Comparison of ENCODE assay signal across 13 cellular contexts in the genomic region with DNA sequence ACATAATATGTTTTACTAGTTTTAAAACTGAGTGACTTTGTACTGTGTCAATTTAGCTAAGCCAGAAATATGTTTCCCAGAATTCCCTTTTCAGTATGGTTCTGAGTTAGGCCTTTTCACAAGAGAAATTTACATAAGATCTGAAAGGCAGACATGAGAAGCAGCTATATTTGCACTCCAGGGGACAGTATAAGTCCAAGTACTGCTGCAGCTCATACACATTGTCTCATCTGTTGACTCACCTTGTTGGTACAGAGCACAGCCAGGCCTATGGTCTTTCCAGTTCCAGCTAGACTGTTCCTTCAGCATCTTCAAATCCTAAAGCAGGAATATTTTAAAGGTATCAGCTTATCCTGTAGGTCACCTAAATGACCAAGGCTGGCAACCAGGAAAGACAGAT. TPM values are rescaled to one million over a fixed set of nuclear protein-coding genes. Genes with fewer than 3 reads are reported as not detected.
A peak's percentile ranks its signal among the peaks of the same experiment; 100 is the strongest.
DNase-seq lines count a peak whose midpoint lies in the region; ATAC-seq and TF ChIP-seq lines count a peak whose summit lies in the region.
"Had no signal": no experiment of that assay in that cellular context is flagged by ENCODE, and none has a peak within 500 bp of the region (broad histone marks: within the 10 kb centered on the region; RNA-seq: fewer than 3 reads in every experiment).

No MANE protein-coding gene starts in this region.

- intact Hi-C loops in Panc1 (cut with micrococcal nuclease; ENCODE audit: unreplicated experiment) = no loop called here

- DNase-seq in AG04450 (ENCODE audit: low read depth, low spot score) (peak; percentile 10), GM23248 (peak; percentile 86), Panc1 (ENCODE audit: low read depth, low spot score) (peak; percentile 17), fibroblast of pulmonary artery (ENCODE audit: low read depth) (peak; percentile 63), NCI-H2227 (lab: John Stamatoyannopoulos, UW; ENCODE audit: unreplicated experiment) (no peak), iPS-NIHi11 (ENCODE audit: low spot score) (no peak)
- DNase-seq: activated CD8-positive, alpha-beta memory T cell treated with anti-CD3 and anti-CD28 coated beads, Interleukin-2, amount 50 U/mL, for 48 hours; kidney; NCI-H774; stomach had no signal

- POLR2A ChIA-PET in AG04450 (lab: Yijun Ruan, JAX) = interaction anchor here (0.5 kb wide), 1 partner anchor 167 kb away, joined by 3 read pairs; no protein-coding TSS in a partner anchor
- POLR2A ChIA-PET in Panc1 (lab: Charles Lee) = no interaction called here

- no peak overlapping the region for H3K9ac ChIP-seq in GM23248

- no peak overlapping the region for H3K27ac ChIP-seq in AG04450 (ENCODE audit: low read depth, low read length)
- H3K27ac ChIP-seq in GM23248 = no peak overlapping the region
- no peak overlapping the region for H3K27ac ChIP-seq in Panc1 (ENCODE audit: low read length)
- H3K27ac ChIP-seq: stomach had no signal

- CTCF ChIA-PET in AG04450 (lab: Charles Lee) (interaction anchor here (0.7 to 2.0 kb wide), 5 partner anchors 14 to 321 kb away, joined by 3 to 16 read pairs (median 7); no protein-coding TSS in a partner anchor), Panc1 (lab: Charles Lee) (no interaction called here)

- no peak overlapping the region for H3K4me2 ChIP-seq in GM23248 (ENCODE audit: unreplicated experiment)

- H3K9me2 ChIP-seq in GM23248 (ENCODE audit: insufficient read depth) = no peaks in the 10 kb centered on the region

- H3K36me3 ChIP-seq in GM23248 (ENCODE audit: low read depth) (no peaks in the 10 kb centered on the region), Panc1 (ENCODE audit: control insufficient read depth, insufficient read depth, low read length) (no peaks in the 10 kb centered on the region; the same call in 1 of the 2 replicates)
- H3K36me3 ChIP-seq: stomach had no signal

- no peaks in the 10 kb centered on the region for H3K27me3 ChIP-seq in AG04450 (ENCODE audit: control insufficient read depth, insufficient read depth, low read length)
- no peaks in the 10 kb centered on the region for H3K27me3 ChIP-seq in GM23248 (replicated peaks; ENCODE audit: insufficient read depth)
- H3K27me3 ChIP-seq in Panc1 (ENCODE audit: control insufficient read depth, insufficient read depth, low read length) = no peaks in the 10 kb centered on the region
- H3K27me3 ChIP-seq: stomach had no signal

- H2AFZ ChIP-seq in GM23248 = no peak overlapping the region

- no peaks in the 10 kb centered on the region for H4K20me1 ChIP-seq in GM23248 (ENCODE audit: insufficient read depth)

- ATAC-seq in Panc1 = no peak
- ATAC-seq in GM21381 (IDR thresholded peaks at IDR 0.05; ENCODE audit: unreplicated experiment) = no peak
- no peak for ATAC-seq in GM18498 (IDR thresholded peaks at IDR 0.05; ENCODE audit: unreplicated experiment)

- H3K9me3 ChIP-seq in AG04450 (ENCODE audit: control insufficient read depth, insufficient read depth, low read length) = no peaks in the 10 kb centered on the region
- H3K9me3 ChIP-seq in GM23248 (ENCODE audit: low read depth) = no peaks in the 10 kb centered on the region
- H3K9me3 ChIP-seq in Panc1 (ENCODE audit: control insufficient read depth, insufficient read depth, low read depth, low read length) = no peaks in the 10 kb centered on the region
- H3K9me3 ChIP-seq: stomach had no signal

- in situ Hi-C loops in GM23248 (cut with MboI) (loop anchor here (5.0 kb wide), 1 partner anchor 268 kb away; no protein-coding TSS in a partner anchor), Panc1 (cut with HindIII; ENCODE audit: low pct_unique_long_range_greater_than_20kb, low sequenced_read_pairs) (no loop called here)

- H3F3A ChIP-seq in GM23248 (ENCODE audit: insufficient read depth) = 0 out of 2 replicates have a peak, but pooled peaks cover 5% of the 10 kb centered on the region

- TF ChIP-seq CTCF in AG04450 (IDR thresholded peaks at IDR 0.05; ENCODE audit: low read depth, low read length) (peak; percentile 58), Panc1 (IDR thresholded peaks at IDR 0.05) (peak; percentile 26; the same call in 1 of the 2 replicates), fibroblast of pulmonary artery (IDR thresholded peaks at IDR 0.05; ENCODE audit: low read length, missing control alignments) (peak; percentile 57)

- no peak overlapping the region for H3K4me3 ChIP-seq in AG04450 (ENCODE audit: low read depth, low read length)
- no peak overlapping the region for H3K4me3 ChIP-seq in GM23248
- no peak overlapping the region for H3K4me3 ChIP-seq in Panc1 (ENCODE audit: low read depth in 2 of 2, low read length in 2 of 2)
- no peak overlapping the region for H3K4me3 ChIP-seq in fibroblast of pulmonary artery (replicated peaks; ENCODE audit: low read depth, low read length)
- H3K4me3 ChIP-seq: stomach had no signal

- H3K4me1 ChIP-seq in GM23248 (ENCODE audit: insufficient read depth) (peaks cover 12% of the 10 kb centered on the region), Panc1 (ENCODE audit: control insufficient read depth, insufficient read depth, low read length) (no peaks in the 10 kb centered on the region)
- H3K4me1 ChIP-seq: stomach had no signal

- BruUV-seq in Panc1 (replicated peaks; lab: Mats Ljungman, UMichigan) = no TSS peak

- no peaks in the 10 kb centered on the region for H3K79me2 ChIP-seq in GM23248 (ENCODE audit: insufficient read depth)

RNA-seq across cellular contexts. Expression of gene BMP3, which starts 53.5 kb away (rescaled TPM):
- 0.11 and 0.15 TPM in 2 replicates for polyA plus RNA-seq in AG04450 (2011; rRNA removed)
- polyA minus RNA-seq in AG04450 (2011; rRNA and poly(A)+ RNA removed) = 0.09 and 0.13 TPM in 2 replicates
- under 0.01 and 0.11 TPM in 2 replicates for total RNA-seq in GM23248 (2014; rRNA removed; shearing (Covaris generic))
- not detected in 2 replicates for polyA plus RNA-seq in GM23248 (2016; fragmentation: Nextera tagmentation; extraction: Ambion mirVana)
- 0.08 TPM for total RNA-seq in Panc1 (2021; ENCODE audit: unreplicated experiment)
- 0.07 TPM for polyA plus RNA-seq in Panc1 (2012; ENCODE audit: insufficient read length)
- polyA plus RNA-seq: CD14-positive monocyte had no signal

Comparison
In these comparisons a context has a peak if more than half of its experiments do, and no peak if none do; other contexts are left out.
1. DNase-seq: peak in AG04450 (single experiment), GM23248 (single experiment), Panc1 (single experiment) and fibroblast of pulmonary artery (single experiment); none in NCI-H2227 (single experiment) and iPS-NIHi11 (single experiment).
2. Peak in every context shown above with its lines, with median percentiles within 50 percentile points of each other: CTCF ChIP-seq.